22 cellular contexts compared by ENCODE assay signal in genomic region chr13:79680485-79680884, GRCh38.
"Had no signal": no experiment of that assay in that cellular context is flagged by ENCODE, and none has a peak within 500 bp of the region (broad histone marks: within the 10 kb centered on the region; RNA-seq: fewer than 3 reads in every experiment).

No MANE protein-coding gene starts in this region.

- H3K4me3 Mint-ChIP-seq: naive thymus-derived CD4-positive, alpha-beta T cell; natural killer cell treated with Interleukin-12 subunit alpha and Interleukin-12 subunit beta and Interleukin-15 and Interleukin-18, amount 100 ng/mL, for 72 hours; stimulated activated effector memory CD8-positive, alpha-beta T cell treated with anti-CD3 and anti-CD28 coated beads, Interleukin-12 subunit alpha, Interleukin-12 subunit beta, amount 100 ng/mL, for 72 hours; stimulated activated naive CD8-positive, alpha-beta T cell treated with anti-CD3 and anti-CD28 coated beads, Interleukin-15, Interleukin-2, amounts not matched to agents 100 ng/mL and 50 ng/mL, for 24 hours; type B pancreatic cell had no signal

- H3K27ac ChIP-seq: left ventricle myocardium inferior, pancreas, prostate gland, spleen, suprapubic skin, thoracic aorta, tibial artery, uterus had no signal

- H3K4me3 ChIP-seq: left ventricle myocardium inferior, lung, pancreas, prostate gland, spleen, suprapubic skin, thoracic aorta, tibial artery, uterus had no signal

- H3K36me3 Mint-ChIP-seq: natural killer cell treated with Interleukin-12 subunit alpha and Interleukin-12 subunit beta and Interleukin-15 and Interleukin-18, amount 100 ng/mL, for 72 hours; stimulated activated effector memory CD8-positive, alpha-beta T cell treated with anti-CD3 and anti-CD28 coated beads, Interleukin-12 subunit alpha, Interleukin-12 subunit beta, amount 100 ng/mL, for 72 hours; type B pancreatic cell had no signal

- H3K36me3 ChIP-seq: left ventricle myocardium inferior, pancreas, prostate gland, spleen, suprapubic skin, thoracic aorta, tibial artery, uterus had no signal

- H3K9me3 ChIP-seq: pancreas, prostate gland, suprapubic skin, thoracic aorta, tibial artery, uterus had no signal

- H3K27me3 Mint-ChIP-seq: type B pancreatic cell had no signal

- H3K4me1 ChIP-seq: prostate gland, spleen, suprapubic skin, uterus had no signal

- H3K4me1 Mint-ChIP-seq: naive thymus-derived CD4-positive, alpha-beta T cell; stimulated activated effector memory CD8-positive, alpha-beta T cell treated with anti-CD3 and anti-CD28 coated beads, Interleukin-12 subunit alpha, Interleukin-12 subunit beta, amount 100 ng/mL, for 72 hours had no signal

- H3K27me3 ChIP-seq: pancreas, spleen, suprapubic skin, tibial artery, uterus had no signal

- ATAC-seq: naive thymus-derived CD4-positive, alpha-beta T cell; natural killer cell treated with Interleukin-12 subunit alpha and Interleukin-12 subunit beta and Interleukin-15 and Interleukin-18, amount 100 ng/mL, for 72 hours; pancreas; right cardiac atrium; sciatic nerve; stimulated activated effector memory CD8-positive, alpha-beta T cell treated with anti-CD3 and anti-CD28 coated beads, Interleukin-12 subunit alpha, Interleukin-12 subunit beta, amount 100 ng/mL, for 72 hours had no signal

- DNase-seq: islet precursor cell; left ventricle myocardium inferior; naive thymus-derived CD4-positive, alpha-beta T cell; pancreas; posterior cingulate gyrus; retina; right cardiac atrium; small intestine; spleen; stimulated activated CD4-positive, alpha-beta T cell treated with anti-CD3 and anti-CD28 coated beads, Interleukin-4, amount 100 ng/mL, for 24 hours; stimulated activated naive CD4-positive, alpha-beta T cell; tibial artery; uterus had no signal

- H3K9me3 Mint-ChIP-seq: natural killer cell treated with Interleukin-12 subunit alpha and Interleukin-12 subunit beta and Interleukin-15 and Interleukin-18, amount 100 ng/mL, for 72 hours had no signal

- H3K27ac Mint-ChIP-seq: naive thymus-derived CD4-positive, alpha-beta T cell; natural killer cell treated with Interleukin-12 subunit alpha and Interleukin-12 subunit beta and Interleukin-15 and Interleukin-18, amount 100 ng/mL, for 72 hours; stimulated activated effector memory CD8-positive, alpha-beta T cell treated with anti-CD3 and anti-CD28 coated beads, Interleukin-12 subunit alpha, Interleukin-12 subunit beta, amount 100 ng/mL, for 72 hours; stimulated activated naive CD8-positive, alpha-beta T cell treated with anti-CD3 and anti-CD28 coated beads, Interleukin-15, Interleukin-2, amounts not matched to agents 100 ng/mL and 50 ng/mL, for 24 hours; type B pancreatic cell had no signal
